ENCODE assay signal across 1 cellular context in the genomic region with DNA sequence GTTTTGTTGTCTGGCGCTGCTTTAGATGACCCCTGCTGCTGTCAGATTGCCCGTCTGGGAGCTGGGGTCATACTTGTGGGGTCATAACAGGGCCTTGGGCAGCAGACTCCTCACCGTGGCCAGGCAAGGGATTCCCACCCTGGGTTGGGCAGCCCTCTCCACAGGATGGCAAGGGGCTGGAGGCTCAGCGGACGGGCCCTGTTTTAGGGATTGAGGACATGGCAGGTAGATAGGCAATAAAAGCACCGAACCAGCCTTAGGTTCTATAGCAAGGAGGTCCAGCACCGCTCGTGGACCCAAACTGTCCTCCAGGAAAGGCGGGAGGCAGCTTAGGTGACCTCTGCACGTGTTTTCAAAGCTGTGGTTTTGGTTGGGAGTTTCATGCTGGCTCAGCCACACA.
TF ChIP-seq lines count a peak whose summit lies in the region.

No MANE protein-coding gene starts in this region.

TF ChIP-seq in IMR-90, 13 proteins besides CTCF, POLR2A, EP300 and RAD21:
- no peak for TF ChIP-seq FOS (IDR thresholded peaks at IDR 0.05; ENCODE audit: low read depth, low read length)
- no peak for TF ChIP-seq CHD1 (IDR thresholded peaks at IDR 0.05; ENCODE audit: low read depth, low read length)
- TF ChIP-seq, protein P1, sequence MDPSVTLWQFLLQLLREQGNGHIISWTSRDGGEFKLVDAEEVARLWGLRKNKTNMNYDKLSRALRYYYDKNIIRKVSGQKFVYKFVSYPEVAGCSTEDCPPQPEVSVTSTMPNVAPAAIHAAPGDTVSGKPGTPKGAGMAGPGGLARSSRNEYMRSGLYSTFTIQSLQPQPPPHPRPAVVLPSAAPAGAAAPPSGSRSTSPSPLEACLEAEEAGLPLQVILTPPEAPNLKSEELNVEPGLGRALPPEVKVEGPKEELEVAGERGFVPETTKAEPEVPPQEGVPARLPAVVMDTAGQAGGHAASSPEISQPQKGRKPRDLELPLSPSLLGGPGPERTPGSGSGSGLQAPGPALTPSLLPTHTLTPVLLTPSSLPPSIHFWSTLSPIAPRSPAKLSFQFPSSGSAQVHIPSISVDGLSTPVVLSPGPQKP (IDR thresholded peaks at IDR 0.05; ENCODE audit: borderline replicate concordance, low read depth, low read length) = no peak
TF ChIP-seq in IMR-90: peak in this region for 0.
